In the genomic region with DNA sequence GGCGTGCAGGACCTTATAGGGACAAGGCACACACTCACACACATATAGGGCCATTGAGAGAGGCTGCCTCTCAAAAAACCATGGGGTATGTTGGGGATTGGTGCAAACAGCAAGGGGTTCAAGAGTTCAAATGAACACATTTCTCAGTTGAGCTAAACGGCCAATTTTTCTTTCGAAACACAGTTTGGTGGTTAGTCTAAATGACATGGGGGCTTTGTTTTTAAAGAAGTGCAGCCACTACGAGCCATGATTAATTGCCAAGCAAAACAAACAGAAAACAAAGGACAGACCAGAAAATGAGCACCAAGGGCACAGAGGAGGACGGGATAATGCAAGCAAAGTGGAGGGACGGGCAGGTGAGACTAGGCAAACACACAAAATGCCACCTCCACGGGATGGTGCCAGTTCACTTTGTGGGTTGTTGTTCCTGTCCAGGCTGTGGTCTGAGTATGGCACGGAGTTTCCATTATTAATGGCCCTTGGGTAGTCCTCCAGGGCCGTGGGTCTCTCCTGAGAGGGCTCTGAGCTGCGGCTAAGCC, we compare ENCODE assay signal across 20 cellular contexts.
DNase-seq lines count a peak whose midpoint lies in the region; ATAC-seq and TF ChIP-seq lines count a peak whose summit lies in the region.
"Had no signal": no experiment of that assay in that cellular context is flagged by ENCODE, and none has a peak within 500 bp of the region (broad histone marks: within the 10 kb centered on the region; RNA-seq: fewer than 3 reads in every experiment).

No MANE protein-coding gene starts in this region.

- no peak for TF ChIP-seq CTCF in astrocyte of the cerebellum (IDR thresholded peaks at IDR 0.05; ENCODE audit: low read depth, low read length, missing control alignments)

- H2BK15ac ChIP-seq in neuronal stem cell (ENCODE audit: low read length): no peak overlapping the region

- no peak overlapping the region for H3K9ac ChIP-seq in neuronal stem cell (ENCODE audit: low read depth, low read length, poor library complexity)

- H4K8ac ChIP-seq in neuronal stem cell (ENCODE audit: low read depth, low read length): no peak overlapping the region

- H3K79me1 ChIP-seq in neuronal stem cell (ENCODE audit: low read depth, low read length): no peaks in the 10 kb centered on the region

- H3K14ac ChIP-seq in neuronal stem cell (ENCODE audit: low read length): no peak overlapping the region

- no peak overlapping the region for H4K91ac ChIP-seq in neuronal stem cell (ENCODE audit: low read depth, low read length, poor library complexity)

- no peak overlapping the region for H3K23ac ChIP-seq in neuronal stem cell (ENCODE audit: low read depth, low read length, poor library complexity)

- H2AFZ ChIP-seq in neuronal stem cell (ENCODE audit: low read length): no peak overlapping the region

- no CpG with 5 or more reads among the region's 10 CpGs for WGBS in neuronal stem cell (ENCODE audit: extremely low coverage in 2 of 2, insufficient read length in 2 of 2, insufficient replicate concordance in 1 of 2), 2 donors

- peaks cover 0 to 6% of the 10 kb centered on the region in 2 donors for H3K36me3 ChIP-seq in neuronal stem cell (replicated peaks in 1 of 2; ENCODE audit: control insufficient read depth in 2 of 2, insufficient read depth in 2 of 2, low read length in 2 of 2)
- H3K36me3 ChIP-seq: adrenal gland, MG63 had no signal

- no peak overlapping the region for H3K4ac ChIP-seq in neuronal stem cell (ENCODE audit: low read length)

- DNase-seq in DMS153 (lab: John Stamatoyannopoulos, UW): peak; percentile 73
- peak; percentile 41 to 78 (median 45) for DNase-seq in NCI-H1417 (lab: John Stamatoyannopoulos, UW)
- peak; percentile 73 for DNase-seq in astrocyte of the cerebellum (ENCODE audit: low read depth)
- no peak for DNase-seq in neuronal stem cell (ENCODE audit: low spot score)
- DNase-seq in NCI-H2227 (lab: John Stamatoyannopoulos, UW; ENCODE audit: unreplicated experiment): no peak
- DNase-seq: activated CD4-positive, alpha-beta T cell treated with anti-CD3 and anti-CD28 coated beads for 36 hours; activated effector memory CD4-positive, alpha-beta T cell treated with anti-CD3 and anti-CD28 coated beads, Interleukin-2, amount 50 U/mL, for 16 hours; adrenal gland; effector CD8-positive, alpha-beta T cell; foreskin fibroblast; GOT3; left colon; MG63; NCI-H446 treated with DMSO at 0.1 percent for 48 hours; nucleus accumbens; PC-3; stimulated activated CD4-positive, alpha-beta T cell treated with anti-CD3 and anti-CD28 coated beads, Interleukin-4, amount 100 ng/mL, for 24 hours had no signal

- H3K4me2 ChIP-seq in neuronal stem cell (ENCODE audit: insufficient read depth, low read length, poor library complexity, severe bottlenecking): no peak overlapping the region

- no peak overlapping the region for H3K4me3 ChIP-seq in astrocyte of the cerebellum (ENCODE audit: low read depth, low read length)
- H3K4me3 ChIP-seq in neuronal stem cell (ENCODE audit: low read length in 2 of 2): no peak overlapping the region
- H3K4me3 ChIP-seq: adrenal gland, MG63, SK-N-MC had no signal

- no peaks in the 10 kb centered on the region for H3K27me3 ChIP-seq in neuronal stem cell (ENCODE audit: control insufficient read depth in 3 of 3, insufficient read depth in 3 of 3, low read depth in 1 of 3, low read length in 3 of 3)
- H3K27me3 ChIP-seq: adrenal gland, MG63 had no signal

- no peaks in the 10 kb centered on the region for H3K9me3 ChIP-seq in neuronal stem cell (replicated peaks in 1 of 2; ENCODE audit: control insufficient read depth in 2 of 2, insufficient read depth in 1 of 2, low read depth in 1 of 2, low read length in 2 of 2)
- H3K9me3 ChIP-seq: adrenal gland, MG63 had no signal

- H3K18ac ChIP-seq in neuronal stem cell (ENCODE audit: low read length): peak overlapping the region; percentile 65

- peaks cover 0 to 6% of the 10 kb centered on the region in 2 donors for H3K4me1 ChIP-seq in neuronal stem cell (ENCODE audit: control insufficient read depth in 2 of 2, insufficient read depth in 1 of 2, low read depth in 1 of 2, low read length in 2 of 2)

- no peak overlapping the region for H3K27ac ChIP-seq in neuronal stem cell (replicated peaks; ENCODE audit: low read length)
- H3K27ac ChIP-seq: SK-N-MC had no signal

- H2AK5ac ChIP-seq in neuronal stem cell (ENCODE audit: low read depth, low read length): no peak overlapping the region

- H2BK5ac ChIP-seq in neuronal stem cell (ENCODE audit: low read length): no peak overlapping the region

- no peak overlapping the region for H2BK120ac ChIP-seq in neuronal stem cell (ENCODE audit: low read depth, low read length)

- ATAC-seq in GM21786 (IDR thresholded peaks at IDR 0.05; ENCODE audit: unreplicated experiment) (no peak), GM21367 (IDR thresholded peaks at IDR 0.05; ENCODE audit: unreplicated experiment) (no peak)
- ATAC-seq: activated CD4-positive, alpha-beta T cell treated with anti-CD3 and anti-CD28 coated beads for 36 hours; left colon; PC-3 had no signal

- in situ Hi-C loops in astrocyte of the cerebellum (cut with HindIII; ENCODE audit: low sequenced_read_pairs): no loop called here

- no peak overlapping the region for H2BK12ac ChIP-seq in neuronal stem cell (ENCODE audit: low read length)

Comparison
In these comparisons a context has a peak if more than half of its experiments do, and no peak if none do; other contexts are left out.
1. DNase-seq: peak in DMS153 (single experiment), NCI-H1417 (3 of 3) and astrocyte of the cerebellum (single experiment); none in neuronal stem cell (single experiment) and NCI-H2227 (single experiment).